In genomic region chr11:2777871-2778629, GRCh38 we compare ENCODE assay signal across 8 cellular contexts.
DNase-seq lines count a peak whose midpoint lies in the region; ATAC-seq and TF ChIP-seq lines count a peak whose summit lies in the region.

No MANE protein-coding gene starts in this region.

- H3K27ac ChIP-seq in RWPE1, result peak overlapping the region; percentile 99

- CTCF ChIA-PET in RWPE1 (lab: Yijun Ruan, JAX), result interaction anchor here (0.5 to 3.9 kb wide), 7 partner anchors 27 to 120 kb away, joined by 3 to 10 read pairs (median 4); no protein-coding TSS in a partner anchor

- ATAC-seq in HG02798 (IDR thresholded peaks at IDR 0.05; ENCODE audit: poor library complexity, unreplicated experiment) (peak; percentile 6), Right ventricle myocardium superior (ENCODE audit: poor library complexity) (peak; percentile 10), sciatic nerve (no peak), GM21723 (IDR thresholded peaks at IDR 0.05; ENCODE audit: unreplicated experiment) (no peak), HG03095 (IDR thresholded peaks at IDR 0.05; ENCODE audit: unreplicated experiment) (no peak)

- POLR2A ChIA-PET in RWPE1 (lab: Yijun Ruan, JAX; ENCODE audit: low non-redundant PET), result interaction anchor here (0.9 kb wide), 1 partner anchor 243 kb away, joined by 3 read pairs; no protein-coding TSS in a partner anchor

- intact Hi-C loops in Right ventricle myocardium superior (cut with DNase I) (no loop called here), sciatic nerve (cut with DNase I) (no loop called here)

- DNase-seq in RWPE1 (ENCODE audit: low spot score) (no peak), Right ventricle myocardium superior (peak; percentile 51), sciatic nerve (ENCODE audit: low spot score) (peak; percentile 61), NCI-H1930 (lab: John Stamatoyannopoulos, UW) (no peak), dermis blood vessel endothelial cell (no peak)

- TF ChIP-seq CTCF in RWPE1 (conservative IDR thresholded peaks at IDR 0.05; ENCODE audit: low read depth), result no peak

Comparison
In these comparisons a context has a peak if more than half of its experiments do, and no peak if none do; other contexts are left out.
1. ATAC-seq: peak in HG02798 (single experiment) and Right ventricle myocardium superior (single experiment); none in sciatic nerve (single experiment), GM21723 (single experiment) and HG03095 (single experiment).
2. DNase-seq: peak in Right ventricle myocardium superior (single experiment) and sciatic nerve (single experiment); none in RWPE1 (single experiment), NCI-H1930 (0 of 2) and dermis blood vessel endothelial cell (single experiment).